ENCODE assay signal across 8 cellular contexts in the genomic region with DNA sequence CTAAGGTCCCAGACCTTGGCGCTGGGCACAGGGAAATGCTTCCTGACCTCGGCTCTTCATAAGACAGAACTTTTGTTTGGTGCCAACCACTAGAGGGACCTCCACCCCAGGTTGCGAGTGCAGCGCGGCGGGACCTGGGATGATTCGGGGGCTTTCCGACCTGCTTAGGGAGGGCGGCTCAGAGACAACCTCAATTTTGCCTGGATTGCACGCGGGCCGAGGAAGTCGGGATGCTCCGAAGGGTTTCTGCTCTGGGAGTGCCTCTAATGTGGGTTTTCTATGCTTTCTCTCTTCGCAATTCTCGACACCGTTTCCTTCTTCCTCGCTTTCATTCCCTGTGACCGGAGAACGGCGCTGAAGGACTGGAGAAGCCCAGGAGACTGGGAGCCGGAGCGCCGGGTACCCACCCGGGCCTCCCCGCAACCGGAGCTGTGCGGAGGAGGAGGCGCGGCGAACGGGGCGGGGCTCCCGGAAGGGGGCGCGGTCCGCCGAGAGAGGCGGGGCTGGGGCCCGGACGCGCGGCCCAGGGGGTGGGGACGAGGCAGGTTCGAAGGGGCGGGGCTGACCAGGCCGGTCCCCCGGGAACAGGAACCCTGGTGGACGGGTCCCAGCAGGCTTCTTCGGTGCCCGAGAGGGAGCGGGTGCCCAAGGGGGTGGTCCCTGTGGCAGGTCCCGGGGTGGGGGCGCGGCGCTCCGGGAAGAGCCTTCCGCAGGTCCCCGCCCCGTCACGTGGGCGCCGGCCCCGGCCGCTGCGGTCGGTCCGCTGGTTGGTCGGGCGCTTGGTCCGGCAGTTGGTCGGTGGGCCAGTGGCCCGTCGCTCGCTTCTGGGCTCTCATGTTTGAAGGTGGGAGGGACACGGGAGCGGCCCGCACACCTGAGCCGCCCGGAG. TPM values are rescaled to one million over a fixed set of nuclear protein-coding genes. Genes with fewer than 3 reads are reported as not detected.
DNase-seq lines count a peak whose midpoint lies in the region; ATAC-seq, FAIRE-seq and TF ChIP-seq lines count a peak whose summit lies in the region.

Gene PPFIBP2 (plus strand): TSS at position 790 of the 889 bp plus-strand sequence. CDS start 35,477 bp downstream, outside the sequence.

- CTCF ChIA-PET in RWPE1 (lab: Yijun Ruan, JAX) = interaction anchor here (0.6 to 2.1 kb wide), 11 partner anchors 10 to 1695 kb away, joined by 3 to 10 read pairs (median 4); no protein-coding TSS in a partner anchor

- DNase-seq in DMS153 (lab: John Stamatoyannopoulos, UW) (peak; percentile 65), HS-5 (ENCODE audit: low read depth) (peak; percentile 42), RWPE1 (ENCODE audit: low spot score) (peak; percentile 90), frontal cortex (ENCODE audit: low spot score in 2 of 2) (peak; percentile 92 to 93)
- peak; percentile 71 for DNase-seq in activated gamma-delta T cell treated with anti-CD3 and anti-CD28 coated beads, Interleukin-2, amount 50 U/mL, for 16 hours (ENCODE audit: low read depth)

- H3K27ac ChIP-seq in RWPE1 = peak within 1 kb of the TSS; percentile 71
- H3K27ac ChIP-seq in neutrophil = peak within 1 kb of the TSS; percentile 85

- H3K4me1 ChIP-seq in neutrophil (ENCODE audit: control insufficient read depth in 1 of 2, insufficient read depth in 1 of 2, low read depth in 1 of 2, low read length in 1 of 2) = peaks cover 20 to 27% of the 10 kb centered on the region in 2 experiments

- no peak for FAIRE-seq in frontal cortex (lab: Jason Lieb, UNC)

- H3K27me3 ChIP-seq in neutrophil = peaks cover 43% of the 10 kb centered on the region

- ATAC-seq in GM21360 (IDR thresholded peaks at IDR 0.05; ENCODE audit: unreplicated experiment) = peak; percentile 62

- H3K4me3 ChIP-seq in neutrophil (ENCODE audit: low read depth in 1 of 2, low read length in 1 of 2) = peak within 1 kb of the TSS; percentile 91 to 92

- H3K36me3 ChIP-seq in neutrophil = no peaks in the 10 kb centered on the region

- TF ChIP-seq CTCF in RWPE1 (conservative IDR thresholded peaks at IDR 0.05; ENCODE audit: low read depth) (peak; percentile 75), neutrophil (IDR thresholded peaks at IDR 0.05) (peak; percentile 27), subcutaneous adipose tissue (IDR thresholded peaks at IDR 0.05; ENCODE audit: low read depth) (no peak)

- no peaks in the 10 kb centered on the region for H3K9me3 ChIP-seq in neutrophil

- POLR2A ChIA-PET in RWPE1 (lab: Yijun Ruan, JAX; ENCODE audit: low non-redundant PET) = interaction anchor here (1.1 kb wide), 1 partner anchor 63 kb away, joined by 3 read pairs; no protein-coding TSS in a partner anchor

RNA-seq across cellular contexts. Expression of gene PPFIBP2, which starts in this region (rescaled TPM):
- total RNA-seq in frontal cortex (11.4 TPM), subcutaneous adipose tissue (10 to 100 TPM; 26.4 to 33.3 (median 29.1) TPM)

Comparison
In these comparisons a context has a peak if more than half of its experiments do, and no peak if none do; other contexts are left out.
1. Peak in every context shown above with its lines: DNase-seq, ATAC-seq, H3K4me3 ChIP-seq and H3K27ac ChIP-seq.
2. DNase-seq: peak in every context shown above with its lines; median percentile 92 in frontal cortex; 90 in RWPE1; 71 in activated gamma-delta T cell treated with anti-CD3 and anti-CD28 coated beads, Interleukin-2, amount 50 U/mL, for 16 hours; 65 in DMS153; 42 in HS-5.